3 cellular contexts compared by ENCODE assay signal in genomic region chr17:38559880-38560230, GRCh38.
TF ChIP-seq lines count a peak whose summit lies in the region.

No MANE protein-coding gene starts in this region.

TF ChIP-seq in A549, 52 proteins besides CTCF, POLR2A, EP300 and RAD21:
- TF ChIP-seq TP53 (CRISPR knock-in tag; IDR thresholded peaks at IDR 0.05) (no peak), CBX2 (IDR thresholded peaks at IDR 0.05; ENCODE audit: borderline replicate concordance, low read depth) (no peak), POLR2AphosphoS2 (conservative IDR thresholded peaks at IDR 0.05; ENCODE audit: low read length) (no peak), ELK1 (IDR thresholded peaks at IDR 0.05; ENCODE audit: low read depth, low read length) (no peak), CBX8 (IDR thresholded peaks at IDR 0.05) (no peak)

TF ChIP-seq in GM23338, 12 proteins besides CTCF, POLR2A, EP300 and RAD21:
- TF ChIP-seq REST (IDR thresholded peaks at IDR 0.05; ENCODE audit: unreplicated experiment): no peak
- TF ChIP-seq EZH2phosphoT487 (IDR thresholded peaks at IDR 0.05; ENCODE audit: unreplicated experiment): no peak

TF ChIP-seq in HepG2, 621 proteins besides CTCF, POLR2A, EP300 and RAD21 (continues in another document):
- TF ChIP-seq NCOA1 (CRISPR knock-in tag; IDR thresholded peaks at IDR 0.05) (0 out of 2 replicates have a peak, but pooled peaks have one; percentile 60), ZGPAT (CRISPR knock-in tag; IDR thresholded peaks at IDR 0.05) (no peak), ZNF337 (CRISPR knock-in tag; IDR thresholded peaks at IDR 0.05; ENCODE audit: borderline replicate concordance, low read depth) (no peak), TOE1 (CRISPR knock-in tag; IDR thresholded peaks at IDR 0.05) (no peak), MIER2 (CRISPR knock-in tag; IDR thresholded peaks at IDR 0.05) (no peak), ZBTB10 (CRISPR knock-in tag; IDR thresholded peaks at IDR 0.05; ENCODE audit: borderline replicate concordance) (no peak), ZSCAN25 (CRISPR knock-in tag; IDR thresholded peaks at IDR 0.05) (no peak), CAMTA2 (CRISPR knock-in tag; IDR thresholded peaks at IDR 0.05; ENCODE audit: borderline replicate concordance) (no peak), PBX2 (CRISPR knock-in tag; IDR thresholded peaks at IDR 0.05) (no peak), BRCA1 (CRISPR knock-in tag; IDR thresholded peaks at IDR 0.05) (no peak), ZNF501 (CRISPR knock-in tag; IDR thresholded peaks at IDR 0.05) (0 out of 2 replicates have a peak, but pooled peaks have one; percentile 4), ZNF446 (CRISPR knock-in tag; IDR thresholded peaks at IDR 0.05) (no peak), ZNF281 (CRISPR knock-in tag; IDR thresholded peaks at IDR 0.05; ENCODE audit: borderline replicate concordance) (peak; percentile 43; the same call in 1 of the 2 replicates), ZNF546 (CRISPR knock-in tag; conservative IDR thresholded peaks at IDR 0.05) (no peak), ZNF552 (CRISPR knock-in tag; IDR thresholded peaks at IDR 0.05; ENCODE audit: borderline replicate concordance) (no peak), ELF3 (CRISPR knock-in tag; IDR thresholded peaks at IDR 0.05) (no peak), SIX4 (CRISPR knock-in tag; IDR thresholded peaks at IDR 0.05) (no peak), HNRNPL (IDR thresholded peaks at IDR 0.05; ENCODE audit: low read depth, low read length) (no peak), PITX1 (CRISPR knock-in tag; IDR thresholded peaks at IDR 0.05) (no peak), KMT2A (CRISPR knock-in tag; IDR thresholded peaks at IDR 0.05) (no peak), CEBPG (CRISPR knock-in tag; IDR thresholded peaks at IDR 0.05) (no peak), BHLHE40 (IDR thresholded peaks at IDR 0.05; ENCODE audit: low read length) (peak; percentile 79; the same call in 1 of the 2 replicates), ZC3H4 (CRISPR knock-in tag; IDR thresholded peaks at IDR 0.05; ENCODE audit: borderline replicate concordance) (no peak), MYC (CRISPR knock-in tag; IDR thresholded peaks at IDR 0.05; ENCODE audit: borderline replicate concordance) (no peak), ARID2 (CRISPR knock-in tag; IDR thresholded peaks at IDR 0.05; ENCODE audit: borderline replicate concordance) (no peak), SSRP1 (CRISPR knock-in tag; IDR thresholded peaks at IDR 0.05) (no peak), ZNF317 (CRISPR knock-in tag; IDR thresholded peaks at IDR 0.05) (no peak), RXRB (CRISPR knock-in tag; IDR thresholded peaks at IDR 0.05; ENCODE audit: borderline replicate concordance) (no peak), ZNF3 (CRISPR knock-in tag; IDR thresholded peaks at IDR 0.05) (no peak), TGIF2 (CRISPR knock-in tag; IDR thresholded peaks at IDR 0.05) (0 out of 2 replicates have a peak, but pooled peaks have one; percentile 15), ZBED4 (CRISPR knock-in tag; IDR thresholded peaks at IDR 0.05; ENCODE audit: borderline replicate concordance) (no peak), MAX (IDR thresholded peaks at IDR 0.05) (no peak), SIN3A (IDR thresholded peaks at IDR 0.05; ENCODE audit: borderline replicate concordance, low read depth, low read length) (0 out of 2 replicates have a peak, but pooled peaks have one; percentile 1), MAF1 (CRISPR knock-in tag; IDR thresholded peaks at IDR 0.05; ENCODE audit: borderline replicate concordance) (no peak), IRX3 (CRISPR knock-in tag; IDR thresholded peaks at IDR 0.05; ENCODE audit: borderline replicate concordance, low read depth) (no peak), ARNT2 (CRISPR knock-in tag; IDR thresholded peaks at IDR 0.05; ENCODE audit: low read depth) (no peak), ZBTB8A (CRISPR knock-in tag; IDR thresholded peaks at IDR 0.05; ENCODE audit: borderline replicate concordance, low read depth) (no peak), ESRRA (CRISPR knock-in tag; IDR thresholded peaks at IDR 0.05; ENCODE audit: low read depth) (0 out of 2 replicates have a peak, but pooled peaks have one; percentile 9), ZNF282 (IDR thresholded peaks at IDR 0.05; ENCODE audit: partially characterized antibody) (no peak), TARDBP (CRISPR knock-in tag; IDR thresholded peaks at IDR 0.05) (no peak), ZFP36L2 (CRISPR knock-in tag; IDR thresholded peaks at IDR 0.05) (no peak), CENPBD1 (CRISPR knock-in tag; IDR thresholded peaks at IDR 0.05; ENCODE audit: borderline replicate concordance, low read depth) (no peak), ZNF839 (CRISPR knock-in tag; IDR thresholded peaks at IDR 0.05; ENCODE audit: borderline replicate concordance) (no peak), ZNF747 (CRISPR knock-in tag; IDR thresholded peaks at IDR 0.05; ENCODE audit: borderline replicate concordance) (no peak), IRF9 (CRISPR knock-in tag; IDR thresholded peaks at IDR 0.05; ENCODE audit: borderline replicate concordance) (peak; percentile 3; the same call in 1 of the 2 replicates), ZNF530 (CRISPR knock-in tag; IDR thresholded peaks at IDR 0.05; ENCODE audit: low read depth) (no peak), TAF1 (CRISPR knock-in tag; IDR thresholded peaks at IDR 0.05) (no peak; the same call in 1 of the 2 replicates), ZSCAN21 (CRISPR knock-in tag; IDR thresholded peaks at IDR 0.05; ENCODE audit: borderline replicate concordance) (no peak)
